Comparison of ENCODE assay signal across 10 cellular contexts in genomic region chr6:127291495-127291894, GRCh38. TPM values are rescaled to one million over a fixed set of nuclear protein-coding genes. Genes with fewer than 3 reads are reported as not detected.
DNase-seq lines count a peak whose midpoint lies in the region; ATAC-seq and TF ChIP-seq lines count a peak whose summit lies in the region.
"Had no signal": no experiment of that assay in that cellular context is flagged by ENCODE, and none has a peak within 500 bp of the region (broad histone marks: within the 10 kb centered on the region; RNA-seq: fewer than 3 reads in every experiment).

No MANE protein-coding gene starts in this region.

- DNase-seq in nephron progenitor cell (no peak), T1000 (lab: John Stamatoyannopoulos, UW) (no peak), glutamatergic neuron (no peak), cortex of kidney (lab: John Stamatoyannopoulos, UW) (no peak), HuH-7 (ENCODE audit: low spot score) (no peak)
- DNase-seq: activated CD8-positive, alpha-beta memory T cell treated with anti-CD3 and anti-CD28 coated beads, Interleukin-2, amount 50 U/mL, for 4 hours; NCI-H526 had no signal

- peak overlapping the region; percentile 60 for H3K27ac Mint-ChIP-seq in nephron progenitor cell
- no peak overlapping the region for H3K27ac Mint-ChIP-seq in glutamatergic neuron (ENCODE audit: unreplicated experiment)

- TF ChIP-seq CTCF in nephron progenitor cell (IDR thresholded peaks at IDR 0.05) (no peak), glutamatergic neuron (IDR thresholded peaks at IDR 0.05; ENCODE audit: partially characterized antibody, unreplicated experiment) (no peak)

- H3K4me3 Mint-ChIP-seq in nephron progenitor cell: no peak overlapping the region
- no peak overlapping the region for H3K4me3 Mint-ChIP-seq in glutamatergic neuron (ENCODE audit: unreplicated experiment)

- H3K36me3 Mint-ChIP-seq in nephron progenitor cell (ENCODE audit: low read depth) (peaks cover 58% of the 10 kb centered on the region), glutamatergic neuron (ENCODE audit: unreplicated experiment) (peaks cover 5% of the 10 kb centered on the region)

- H3K4me1 Mint-ChIP-seq in nephron progenitor cell: peaks cover 13% of the 10 kb centered on the region
- peaks cover 4% of the 10 kb centered on the region for H3K4me1 Mint-ChIP-seq in glutamatergic neuron (ENCODE audit: low read depth, unreplicated experiment)

- ATAC-seq in GM18868 (IDR thresholded peaks at IDR 0.05; ENCODE audit: unreplicated experiment) (peak; percentile 90), GM21786 (IDR thresholded peaks at IDR 0.05; ENCODE audit: unreplicated experiment) (peak; percentile 79), HG03571 (IDR thresholded peaks at IDR 0.05; ENCODE audit: unreplicated experiment) (peak; percentile 86)

- no peaks in the 10 kb centered on the region for H3K9me3 Mint-ChIP-seq in nephron progenitor cell
- H3K9me3 Mint-ChIP-seq in glutamatergic neuron (ENCODE audit: unreplicated experiment): no peaks in the 10 kb centered on the region

- H3K27me3 Mint-ChIP-seq in nephron progenitor cell (ENCODE audit: low read depth, poor library complexity) (no peaks in the 10 kb centered on the region), glutamatergic neuron (ENCODE audit: unreplicated experiment) (no peaks in the 10 kb centered on the region)

RNA-seq across cellular contexts. Expression of gene RNF146, which starts 24.8 kb away (rescaled TPM):
- total RNA-seq in glutamatergic neuron (ENCODE audit: unreplicated experiment): 71.1 TPM

RNA-seq across cellular contexts. Expression of gene ECHDC1, which starts 51.9 kb away (rescaled TPM):
- 38.4 TPM for total RNA-seq in glutamatergic neuron (ENCODE audit: unreplicated experiment)
